Comparison of ENCODE assay signal across 8 cellular contexts in genomic region chr13:36346222-36347083, GRCh38. TPM values are rescaled to one million over a fixed set of nuclear protein-coding genes. Genes with fewer than 3 reads are reported as not detected.
DNase-seq lines count a peak whose midpoint lies in the region; ATAC-seq, FAIRE-seq and TF ChIP-seq lines count a peak whose summit lies in the region.

Gene SPART (minus strand): TSS chr13:36346394. CDS start chr13:36335830, 10,564 bp downstream.

- CTCF ChIA-PET in A549 (lab: Yijun Ruan, JAX): interaction anchor here (0.6 to 2.1 kb wide), 15 partner anchors 9 to 74 kb away, joined by 3 to 11 read pairs (median 4); no protein-coding TSS in a partner anchor

- 4% methylated on average over 5 of the region's 86 CpGs for WGBS in A549 (ENCODE audit: missing lambda C conversion rate)

- DNase-seq in A549 (ENCODE audit: low read depth in 1 of 2, low spot score in 1 of 2) (peak; percentile 66 to 83), NCI-H226 (peak; percentile 83), inferior parietal cortex (ENCODE audit: extremely low spot score) (peak; percentile 98), smooth muscle cell of the brain vasculature (ENCODE audit: low read depth, low spot score) (peak; percentile 76)
- peak; percentile 64 for DNase-seq in activated CD4-positive, CD25-positive, alpha-beta regulatory T cell treated with anti-CD3 and anti-CD28 coated beads, Interleukin-2, amount 50 U/mL, for 16 hours (ENCODE audit: low read depth, low spot score)
- peak; percentile 44 to 69 for DNase-seq in central memory CD8-positive, alpha-beta T cell (ENCODE audit: low spot score in 2 of 2)

- no peaks in the 10 kb centered on the region for H3K9me3 ChIP-seq in A549

- POLR2A ChIA-PET in A549 (lab: Yijun Ruan, JAX): no interaction called here

- no peak for TF ChIP-seq EP300 in A549 (IDR thresholded peaks at IDR 0.05)

- no peaks in the 10 kb centered on the region for H3K4me1 Mint-ChIP-seq in central memory CD8-positive, alpha-beta T cell

- FAIRE-seq in A549 (lab: Jason Lieb, UNC): no peak

- H3K4me1 ChIP-seq in A549: peaks cover 20% of the 10 kb centered on the region

- H3K27ac Mint-ChIP-seq in central memory CD8-positive, alpha-beta T cell (ENCODE audit: low read depth): peak within 1 kb of the TSS; percentile 88

- no peak; the same call in 1 of the 2 replicates for TF ChIP-seq POLR2A in A549 (IDR thresholded peaks at IDR 0.05; ENCODE audit: low read length)

- peak within 1 kb of the TSS; percentile 97 for H3K27ac ChIP-seq in A549

- peak; percentile 86 to 95 for ATAC-seq in A549
- ATAC-seq in GM18870 (IDR thresholded peaks at IDR 0.05; ENCODE audit: unreplicated experiment): peak; percentile 97
- ATAC-seq in HG03139 (IDR thresholded peaks at IDR 0.05; ENCODE audit: unreplicated experiment): peak; percentile 96
- ATAC-seq in central memory CD8-positive, alpha-beta T cell (replicated peaks; ENCODE audit: extremely low read depth, poor library complexity, severe bottlenecking): peak; percentile 59

- TF ChIP-seq CTCF in A549 (IDR thresholded peaks at IDR 0.05): peak; percentile 70

- peak within 1 kb of the TSS; percentile 85 for H3K4me3 ChIP-seq in A549

- peak within 1 kb of the TSS; percentile 77 for H3K4me3 Mint-ChIP-seq in central memory CD8-positive, alpha-beta T cell

- H3K9me3 Mint-ChIP-seq in central memory CD8-positive, alpha-beta T cell: no peaks in the 10 kb centered on the region

- peak within 1 kb of the TSS; percentile 97 for H3K4me2 ChIP-seq in A549

- H3K36me3 Mint-ChIP-seq in central memory CD8-positive, alpha-beta T cell (ENCODE audit: insufficient read depth): peaks cover 5% of the 10 kb centered on the region

- peak; percentile 68 to 69 for TF ChIP-seq RAD21 in A549 (conservative IDR thresholded peaks at IDR 0.05 in 1 of 2, IDR thresholded peaks at IDR 0.05 in 1 of 2)

- peaks cover 29% of the 10 kb centered on the region for H3K27me3 Mint-ChIP-seq in central memory CD8-positive, alpha-beta T cell

TF ChIP-seq in A549, 52 proteins besides CTCF, POLR2A, EP300 and RAD21:
- TF ChIP-seq PHF8 (IDR thresholded peaks at IDR 0.05; ENCODE audit: borderline replicate concordance, low read depth) (peak; percentile 59), USF2 (IDR thresholded peaks at IDR 0.05) (peak; percentile 57), E2F6 (IDR thresholded peaks at IDR 0.05; ENCODE audit: borderline replicate concordance, low read depth) (peak; percentile 34; the same call in 1 of the 2 replicates), FOSL2 (IDR thresholded peaks at IDR 0.05) (no peak), FOSL2 (CRISPR knock-in tag; IDR thresholded peaks at IDR 0.05) (no peak), MAX (IDR thresholded peaks at IDR 0.05) (peak; percentile 81), TP53 (CRISPR knock-in tag; IDR thresholded peaks at IDR 0.05) (0 out of 2 replicates have a peak, but pooled peaks have one; percentile 24), JUN (IDR thresholded peaks at IDR 0.05) (peak; percentile 17 to 33; a peak in 1 of 5 replicates), KDM1A (IDR thresholded peaks at IDR 0.05; ENCODE audit: low read depth) (no peak), SMC3 (IDR thresholded peaks at IDR 0.05) (peak; percentile 41; the same call in 2 of the 3 replicates), EHF (CRISPR knock-in tag; IDR thresholded peaks at IDR 0.05) (no peak)

RNA-seq across cellular contexts. Expression of gene SPART, which starts in this region (rescaled TPM):
- polyA plus RNA-seq in A549 (2011; rRNA removed) (36.8 and 37.0 TPM in 2 replicates), A549 (2017; fragmentation: RNase III; extraction: RNeasy Plus Mini Kit Qiagen cat#74134 plus additional on column Dnase treatment) (33.9 to 40.2 TPM (median 34.3 TPM) in 3 replicates)
- polyA plus RNA-seq in A549 (2012; cell fraction: cytosol; rRNA removed): 10.7 and 12.1 TPM in 2 replicates
- polyA plus RNA-seq in A549 (2012; cell fraction: nucleus; rRNA removed): 8.8 and 9.9 TPM in 2 replicates
- 16.4 and 17.4 TPM in 2 replicates for polyA minus RNA-seq in A549 (2011; rRNA and poly(A)+ RNA removed)

Comparison
In these comparisons a context has a peak if more than half of its experiments do, and no peak if none do; other contexts are left out.
1. Peak in every context shown above with its lines: DNase-seq, ATAC-seq, H3K4me3 ChIP-seq and H3K27ac ChIP-seq.